In the genomic region with DNA sequence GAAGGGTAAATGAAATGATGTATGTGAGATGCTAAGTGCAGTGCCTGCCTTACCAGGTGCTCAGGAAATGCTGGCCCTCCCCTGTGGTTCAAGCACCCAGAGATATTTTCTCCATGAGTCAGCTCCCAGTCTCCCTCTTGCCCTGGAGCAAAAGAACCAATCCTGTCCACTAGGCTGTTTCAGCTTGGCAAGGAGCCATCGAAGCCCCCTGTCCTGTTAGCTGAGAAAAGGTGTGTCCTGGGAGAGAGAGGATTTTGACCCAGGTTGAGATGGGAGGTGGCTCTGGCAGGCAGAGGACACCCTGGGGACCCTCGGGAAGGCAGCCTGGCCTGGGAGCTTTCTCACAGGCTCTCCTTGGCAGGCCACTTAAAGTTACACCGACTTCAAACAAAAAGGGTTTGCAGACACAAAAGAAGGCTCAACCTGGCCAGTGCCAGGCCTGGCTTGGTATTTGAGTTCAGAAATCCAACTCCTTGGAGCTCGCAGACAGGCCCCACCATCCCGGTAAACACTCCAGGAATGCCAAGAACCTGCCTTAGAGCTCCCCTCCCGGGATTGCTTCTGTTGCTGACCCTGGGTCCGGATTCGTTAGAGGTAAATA, we compare ENCODE assay signal across 17 cellular contexts. TPM values are rescaled to one million over a fixed set of nuclear protein-coding genes. Genes with fewer than 3 reads are reported as not detected.
DNase-seq lines count a peak whose midpoint lies in the region; ATAC-seq, FAIRE-seq and TF ChIP-seq lines count a peak whose summit lies in the region.
"Had no signal": no experiment of that assay in that cellular context is flagged by ENCODE, and none has a peak within 500 bp of the region (broad histone marks: within the 10 kb centered on the region; RNA-seq: fewer than 3 reads in every experiment).

No MANE protein-coding gene starts in this region.

- H4K91ac ChIP-seq in neuronal stem cell (ENCODE audit: low read depth, low read length, poor library complexity) = no peak overlapping the region

- H3K36me3 Mint-ChIP-seq in activated CD4-positive, alpha-beta T cell treated with anti-CD3 and anti-CD28 coated beads, Interleukin-2, amount 10 ng/mL, durations not matched to agents 24 days and 14 days (ENCODE audit: low read depth) = no peaks in the 10 kb centered on the region

- no peak for ATAC-seq in HG02870 (IDR thresholded peaks at IDR 0.05; ENCODE audit: unreplicated experiment)
- ATAC-seq in HG03139 (IDR thresholded peaks at IDR 0.05; ENCODE audit: unreplicated experiment) = no peak
- ATAC-seq: heart left ventricle, psoas muscle had no signal

- H3K27me3 ChIP-seq in esophagus muscularis mucosa = no peaks in the 10 kb centered on the region
- H3K27me3 ChIP-seq in neuronal stem cell (ENCODE audit: control insufficient read depth in 3 of 3, insufficient read depth in 3 of 3, low read depth in 1 of 3, low read length in 3 of 3) = peaks cover 0 to 14% (median 2%) of the 10 kb centered on the region in 3 experiments
- H3K27me3 ChIP-seq: BLaER1 treated with 17β-estradiol and CSF1 and Interleukin-3, amounts not matched to agents 10 nM and 100 nM; heart left ventricle had no signal

- TF ChIP-seq POLR2A in esophagus muscularis mucosa (IDR thresholded peaks at IDR 0.05; ENCODE audit: low read depth) = no peak

- WGBS in esophagus muscularis mucosa = 67% methylated on average over 7 of the region's 8 CpGs
- WGBS in neuronal stem cell (ENCODE audit: extremely low coverage in 2 of 2, insufficient read length in 2 of 2, insufficient replicate concordance in 1 of 2), 2 donors = no CpG with 5 or more reads among the region's 8 CpGs

- H3K4me2 ChIP-seq in neuronal stem cell (ENCODE audit: insufficient read depth, low read length, poor library complexity, severe bottlenecking) = no peak overlapping the region
- H3K4me2 ChIP-seq: BLaER1 treated with 17β-estradiol and CSF1 and Interleukin-3, amounts not matched to agents 10 nM and 100 nM had no signal

- H4K8ac ChIP-seq in neuronal stem cell (ENCODE audit: low read depth, low read length) = no peak overlapping the region

- H3K36me3 ChIP-seq in esophagus muscularis mucosa (peaks cover 0 to 7% (median 0%) of the 10 kb centered on the region in 4 donors), neuronal stem cell (replicated peaks in 1 of 2; ENCODE audit: control insufficient read depth in 2 of 2, insufficient read depth in 2 of 2, low read length in 2 of 2) (no peaks in the 10 kb centered on the region)
- H3K36me3 ChIP-seq: BLaER1 treated with 17β-estradiol and CSF1 and Interleukin-3, amounts not matched to agents 10 nM and 100 nM; heart left ventricle had no signal

- no peak for TF ChIP-seq CTCF in esophagus muscularis mucosa (IDR thresholded peaks at IDR 0.05)

- H2BK5ac ChIP-seq in neuronal stem cell (ENCODE audit: low read length) = no peak overlapping the region

- no peaks in the 10 kb centered on the region for H3K79me1 ChIP-seq in neuronal stem cell (ENCODE audit: low read depth, low read length)

- H3K4me3 ChIP-seq in esophagus muscularis mucosa (no peak overlapping the region), neuronal stem cell (ENCODE audit: low read length in 2 of 2) (no peak overlapping the region)
- H3K4me3 ChIP-seq: BLaER1 treated with 17β-estradiol and CSF1 and Interleukin-3, amounts not matched to agents 10 nM and 100 nM; heart left ventricle; psoas muscle; SK-N-MC had no signal

- no peak overlapping the region for H3K23ac ChIP-seq in neuronal stem cell (ENCODE audit: low read depth, low read length, poor library complexity)

- no peak overlapping the region for H2BK15ac ChIP-seq in neuronal stem cell (ENCODE audit: low read length)

- no peak overlapping the region for H3K27ac Mint-ChIP-seq in activated CD4-positive, alpha-beta T cell treated with anti-CD3 and anti-CD28 coated beads, Interleukin-2, amount 10 ng/mL, durations not matched to agents 24 days and 14 days
- H3K27ac Mint-ChIP-seq: brain had no signal

- H3K27ac ChIP-seq in esophagus muscularis mucosa (replicated peaks in 1 of 4) (peak overlapping the region; percentile 44 to 70 (median 56)), neuronal stem cell (replicated peaks; ENCODE audit: low read length) (no peak overlapping the region)
- H3K27ac ChIP-seq: BLaER1 treated with 17β-estradiol and CSF1 and Interleukin-3, amounts not matched to agents 10 nM and 100 nM; heart left ventricle; psoas muscle; SK-N-MC had no signal

- peaks cover 2% of the 10 kb centered on the region for H3K27me3 Mint-ChIP-seq in activated CD4-positive, alpha-beta T cell treated with anti-CD3 and anti-CD28 coated beads, Interleukin-2, amount 10 ng/mL, durations not matched to agents 24 days and 14 days
- H3K27me3 Mint-ChIP-seq: brain had no signal

- no peak overlapping the region for H2BK12ac ChIP-seq in neuronal stem cell (ENCODE audit: low read length)

- H3K4ac ChIP-seq in neuronal stem cell (ENCODE audit: low read length) = no peak overlapping the region

- peaks cover 0 to 10% (median 2%) of the 10 kb centered on the region in 4 donors for H3K9me3 ChIP-seq in esophagus muscularis mucosa
- H3K9me3 ChIP-seq in neuronal stem cell (replicated peaks in 1 of 2; ENCODE audit: control insufficient read depth in 2 of 2, insufficient read depth in 1 of 2, low read depth in 1 of 2, low read length in 2 of 2) = peaks cover 0 to 7% of the 10 kb centered on the region in 2 donors
- H3K9me3 ChIP-seq: psoas muscle had no signal

- intact Hi-C loops in esophagus muscularis mucosa (cut with DNase I) = no loop called here
- intact Hi-C loops in activated CD4-positive, alpha-beta T cell treated with anti-CD3 and anti-CD28 coated beads, Interleukin-2, amount 10 ng/mL, durations not matched to agents 24 days and 14 days (cut with micrococcal nuclease) = no loop called here

- TF ChIP-seq EP300 in esophagus muscularis mucosa (IDR thresholded peaks at IDR 0.05) = no peak

- no peaks in the 10 kb centered on the region for H3K4me1 Mint-ChIP-seq in activated CD4-positive, alpha-beta T cell treated with anti-CD3 and anti-CD28 coated beads, Interleukin-2, amount 10 ng/mL, durations not matched to agents 24 days and 14 days

- H3K9me3 Mint-ChIP-seq in activated CD4-positive, alpha-beta T cell treated with anti-CD3 and anti-CD28 coated beads, Interleukin-2, amount 10 ng/mL, durations not matched to agents 24 days and 14 days = no peaks in the 10 kb centered on the region

- peak; percentile 55 for DNase-seq in H4 (ENCODE audit: low spot score)
- peak; percentile 43 for DNase-seq in RCC 7860 (ENCODE audit: low spot score)
- no peak for DNase-seq in esophagus muscularis mucosa (ENCODE audit: extremely low spot score)
- no peak for DNase-seq in neuronal stem cell (ENCODE audit: low spot score)
- no peak for DNase-seq in stimulated activated CD4-positive, alpha-beta T cell treated with anti-CD3 and anti-CD28 coated beads, Interleukin-4, amount 100 ng/mL, for 4 hours
- no peak for DNase-seq in activated CD4-positive, alpha-beta T cell treated with anti-CD3 and anti-CD28 coated beads, Interleukin-2, amount 10 ng/mL, durations not matched to agents 24 days and 14 days
- DNase-seq: heart left ventricle; psoas muscle; stimulated activated CD4-positive, alpha-beta T cell treated with anti-CD3 and anti-CD28 coated beads, Interleukin-4, amount 100 ng/mL, for 24 hours had no signal

- peak overlapping the region; percentile 60 for H2AK5ac ChIP-seq in neuronal stem cell (ENCODE audit: low read depth, low read length)

- no peak for FAIRE-seq in RCC 7860 (lab: Jason Lieb, UNC)
- FAIRE-seq: endometrium, G401.6, GM18507 had no signal

- H3K4me1 ChIP-seq in esophagus muscularis mucosa (peaks cover 0 to 16% (median 10%) of the 10 kb centered on the region in 4 donors), neuronal stem cell (ENCODE audit: control insufficient read depth in 2 of 2, insufficient read depth in 1 of 2, low read depth in 1 of 2, low read length in 2 of 2) (peaks cover 0 to 24% of the 10 kb centered on the region in 2 donors)
- H3K4me1 ChIP-seq: BLaER1 treated with 17β-estradiol and CSF1 and Interleukin-3, amounts not matched to agents 10 nM and 100 nM; heart left ventricle; psoas muscle had no signal

- peak overlapping the region; percentile 3 for H3K18ac ChIP-seq in neuronal stem cell (ENCODE audit: low read length)

- H3K9ac ChIP-seq in neuronal stem cell (ENCODE audit: low read depth, low read length, poor library complexity) = peak overlapping the region; percentile 15
- H3K9ac ChIP-seq: BLaER1 treated with 17β-estradiol and CSF1 and Interleukin-3, amounts not matched to agents 10 nM and 100 nM had no signal

- H3K4me3 Mint-ChIP-seq in activated CD4-positive, alpha-beta T cell treated with anti-CD3 and anti-CD28 coated beads, Interleukin-2, amount 10 ng/mL, durations not matched to agents 24 days and 14 days = no peak overlapping the region
- H3K4me3 Mint-ChIP-seq: brain had no signal

- H2AFZ ChIP-seq in neuronal stem cell (ENCODE audit: low read length) = no peak overlapping the region

- H3K14ac ChIP-seq in neuronal stem cell (ENCODE audit: low read length) = no peak overlapping the region

- no peak overlapping the region for H2BK120ac ChIP-seq in neuronal stem cell (ENCODE audit: low read depth, low read length)

RNA-seq across cellular contexts. Expression of a gene that starts 29.6 kb away (rescaled TPM):
- total RNA-seq in H4 (2014; rRNA removed; shearing (Covaris generic)) = 0.88 and 2.0 TPM in 2 replicates
- total RNA-seq in esophagus muscularis mucosa = 100 to 1,000 TPM in 3 of 4 donors, 10 to 100 TPM in 1; 69.3 to 179 (median 117) TPM
- 2.0 TPM for polyA plus RNA-seq in neuronal stem cell (2013, experiment 1 of 2)
- polyA plus RNA-seq in neuronal stem cell (2013, experiment 2 of 2) = 2.0 TPM
- 0.43 and 0.51 TPM in 2 replicates for total RNA-seq in activated CD4-positive, alpha-beta T cell treated with anti-CD3 and anti-CD28 coated beads, Interleukin-2, amount 10 ng/mL, durations not matched to agents 24 days and 14 days

Comparison
In these comparisons a context has a peak if more than half of its experiments do, and no peak if none do; other contexts are left out.
1. DNase-seq: peak in H4 (single experiment) and RCC 7860 (single experiment); none in esophagus muscularis mucosa (single experiment), neuronal stem cell (single experiment), stimulated activated CD4-positive, alpha-beta T cell treated with anti-CD3 and anti-CD28 coated beads, Interleukin-4, amount 100 ng/mL, for 4 hours (0 of 2) and activated CD4-positive, alpha-beta T cell treated with anti-CD3 and anti-CD28 coated beads, Interleukin-2, amount 10 ng/mL, durations not matched to agents 24 days and 14 days (single experiment).
2. RNA of a gene that starts 29.6 kb away (total RNA-seq): 69.3 to 179 TPM in esophagus muscularis mucosa; 0.88 to 2.0 TPM in H4 and 0.43 to 0.51 TPM in activated CD4-positive, alpha-beta T cell treated with anti-CD3 and anti-CD28 coated beads, Interleukin-2, amount 10 ng/mL, durations not matched to agents 24 days and 14 days; every median in the first group is over 10 times any median in the second.